ENCODE assay signal across 11 cellular contexts in genomic region chr19:48558018-48558684, GRCh38. TPM values are rescaled to one million over a fixed set of nuclear protein-coding genes. Genes with fewer than 3 reads are reported as not detected.
DNase-seq lines count a peak whose midpoint lies in the region; ATAC-seq and TF ChIP-seq lines count a peak whose summit lies in the region.
"Had no signal": no experiment of that assay in that cellular context is flagged by ENCODE, and none has a peak within 500 bp of the region (broad histone marks: within the 10 kb centered on the region; RNA-seq: fewer than 3 reads in every experiment).

No MANE protein-coding gene starts in this region.

- H3K27ac ChIP-seq in esophagus (ENCODE audit: low read depth in 2 of 2, low read length in 1 of 2): peak overlapping the region; percentile 88 to 89
- H3K27ac ChIP-seq: SK-N-MC had no signal

- H3K27ac Mint-ChIP-seq in nephron progenitor cell: no peak overlapping the region
- H3K27ac Mint-ChIP-seq in T-helper 2 cell treated with Interferon-gamma antibody and Interleukin-4, amounts not matched to agents 5 μg/mL and 100 μg/mL, for 36 hours: no peak overlapping the region
- H3K27ac Mint-ChIP-seq: activated naive CD4-positive, alpha-beta T cell treated with anti-CD3 and anti-CD28 coated beads, Interleukin-2, amount 50 U/mL, for 24 hours had no signal

- H3K4me3 ChIP-seq in Loucy (ENCODE audit: low read length, poor library complexity, severe bottlenecking): no peak overlapping the region
- peak overlapping the region; percentile 9 to 42 for H3K4me3 ChIP-seq in esophagus (ENCODE audit: low read depth in 1 of 2, low read length in 2 of 2)
- H3K4me3 ChIP-seq: SK-N-MC had no signal

- H3K4me1 ChIP-seq in Loucy (ENCODE audit: insufficient read depth, low read length, poor library complexity, severe bottlenecking) (no peaks in the 10 kb centered on the region), esophagus (ENCODE audit: control insufficient read depth in 2 of 2, insufficient read depth in 2 of 2, low read length in 1 of 2) (peaks cover 0 to 6% of the 10 kb centered on the region in 2 donors)

- H3K27me3 ChIP-seq in Loucy (ENCODE audit: insufficient read depth, low read length, poor library complexity, severe bottlenecking): no peaks in the 10 kb centered on the region
- H3K27me3 ChIP-seq in esophagus (ENCODE audit: control insufficient read depth in 1 of 2, insufficient read depth in 2 of 2, low read length in 2 of 2): no peaks in the 10 kb centered on the region

- H3F3A ChIP-seq in Loucy (ENCODE audit: low read depth): no peaks in the 10 kb centered on the region

- WGBS in esophagus, 2 donors: 10 to 13% methylated on average over 24 to 27 of the region's 27 CpGs

- in situ Hi-C loops in Caki2 (cut with HindIII; ENCODE audit: low pct_unique_long_range_greater_than_20kb, low sequenced_read_pairs): no loop called here

- no peaks in the 10 kb centered on the region for H3K36me3 ChIP-seq in Loucy (ENCODE audit: insufficient read depth, low read length)
- peaks cover 0 to 2% of the 10 kb centered on the region in 2 donors for H3K36me3 ChIP-seq in esophagus (ENCODE audit: control insufficient read depth in 2 of 2, insufficient read depth in 2 of 2, low read length in 1 of 2)

- H3K4me3 Mint-ChIP-seq in nephron progenitor cell: peak overlapping the region; percentile 52
- no peak overlapping the region for H3K4me3 Mint-ChIP-seq in T-helper 2 cell treated with Interferon-gamma antibody and Interleukin-4, amounts not matched to agents 5 μg/mL and 100 μg/mL, for 36 hours
- H3K4me3 Mint-ChIP-seq: activated naive CD4-positive, alpha-beta T cell treated with anti-CD3 and anti-CD28 coated beads, Interleukin-2, amount 50 U/mL, for 24 hours had no signal

- peaks cover 44% of the 10 kb centered on the region for H3K4me1 Mint-ChIP-seq in nephron progenitor cell
- no peaks in the 10 kb centered on the region for H3K4me1 Mint-ChIP-seq in T-helper 2 cell treated with Interferon-gamma antibody and Interleukin-4, amounts not matched to agents 5 μg/mL and 100 μg/mL, for 36 hours (ENCODE audit: low read depth)
- H3K4me1 Mint-ChIP-seq: activated naive CD4-positive, alpha-beta T cell treated with anti-CD3 and anti-CD28 coated beads, Interleukin-2, amount 50 U/mL, for 24 hours had no signal

- peaks cover 10% of the 10 kb centered on the region for H3K27me3 Mint-ChIP-seq in nephron progenitor cell (ENCODE audit: low read depth, poor library complexity)
- H3K27me3 Mint-ChIP-seq in T-helper 2 cell treated with Interferon-gamma antibody and Interleukin-4, amounts not matched to agents 5 μg/mL and 100 μg/mL, for 36 hours (ENCODE audit: low read depth): peaks cover 5% of the 10 kb centered on the region

- H3K36me3 Mint-ChIP-seq in nephron progenitor cell (ENCODE audit: low read depth): no peaks in the 10 kb centered on the region
- H3K36me3 Mint-ChIP-seq in T-helper 2 cell treated with Interferon-gamma antibody and Interleukin-4, amounts not matched to agents 5 μg/mL and 100 μg/mL, for 36 hours (ENCODE audit: low read depth): no peaks in the 10 kb centered on the region
- H3K36me3 Mint-ChIP-seq: activated naive CD4-positive, alpha-beta T cell treated with anti-CD3 and anti-CD28 coated beads, Interleukin-2, amount 50 U/mL, for 24 hours had no signal

- H3K9ac ChIP-seq in Loucy (ENCODE audit: low read depth, low read length, poor library complexity, severe bottlenecking): no peak overlapping the region

- DNase-seq in Caki2 (ENCODE audit: low read depth) (peak; percentile 100), nephron progenitor cell (peak; percentile 79), HPDE6-E6E7 (ENCODE audit: extremely low spot score) (no peak)
- no peak for DNase-seq in T-helper 2 cell treated with Interferon-gamma antibody and Interleukin-4, amounts not matched to agents 5 μg/mL and 100 μg/mL, for 36 hours (ENCODE audit: low spot score)
- DNase-seq: DND-41 had no signal

- H3K4me2 ChIP-seq in Loucy (ENCODE audit: low read depth, low read length, poor library complexity, severe bottlenecking): no peak overlapping the region

- 0 out of 2 replicates have a peak overlapping the region, but pooled peaks have one; percentile 33 for H2AFZ ChIP-seq in Loucy (ENCODE audit: low read length)

- H3K9me3 ChIP-seq in Loucy (ENCODE audit: insufficient read depth, low read depth, low read length): no peaks in the 10 kb centered on the region
- H3K9me3 ChIP-seq in esophagus (ENCODE audit: control insufficient read depth in 2 of 2, insufficient read depth in 1 of 2, low read depth in 1 of 2, low read length in 1 of 2): no peaks in the 10 kb centered on the region

- H4K20me1 ChIP-seq in Loucy (ENCODE audit: insufficient read depth, low read length, poor library complexity, severe bottlenecking): no peaks in the 10 kb centered on the region

- ATAC-seq in GM19467 (IDR thresholded peaks at IDR 0.05; ENCODE audit: unreplicated experiment) (no peak), GM19455 (IDR thresholded peaks at IDR 0.05; ENCODE audit: unreplicated experiment) (no peak)

- H3K79me2 ChIP-seq in Loucy (ENCODE audit: insufficient read depth, low read length): no peaks in the 10 kb centered on the region

- TF ChIP-seq CTCF in Loucy (conservative IDR thresholded peaks at IDR 0.05; ENCODE audit: low read length): no peak
- TF ChIP-seq CTCF in nephron progenitor cell (IDR thresholded peaks at IDR 0.05): no peak

- H3K9me2 ChIP-seq in Loucy (replicated peaks; ENCODE audit: low read depth, low read length): no peaks in the 10 kb centered on the region

- H3K9me3 Mint-ChIP-seq in nephron progenitor cell: no peaks in the 10 kb centered on the region
- H3K9me3 Mint-ChIP-seq in T-helper 2 cell treated with Interferon-gamma antibody and Interleukin-4, amounts not matched to agents 5 μg/mL and 100 μg/mL, for 36 hours: no peaks in the 10 kb centered on the region
- H3K9me3 Mint-ChIP-seq: activated naive CD4-positive, alpha-beta T cell treated with anti-CD3 and anti-CD28 coated beads, Interleukin-2, amount 50 U/mL, for 24 hours had no signal

RNA-seq across cellular contexts. Expression of gene SULT2B1, which starts 6.2 kb away (rescaled TPM):
- total RNA-seq in Caki2 (2014; rRNA removed; shearing (Covaris generic); ENCODE audit: low replicate concordance): 0.20 TPM in 1 of 2 replicates, not detected in the other
- polyA plus RNA-seq in esophagus: 100 to 1,000 TPM; 295 to 320 TPM

RNA-seq across cellular contexts. Expression of gene LMTK3, which starts 46.5 kb away (rescaled TPM):
- total RNA-seq in Caki2 (2014; rRNA removed; shearing (Covaris generic); ENCODE audit: low replicate concordance): 4.2 and 10.5 TPM in 2 replicates
- 1 to 10 TPM; 2.9 to 7.5 TPM for polyA plus RNA-seq in esophagus

RNA-seq across cellular contexts. Expression of gene SPACA4, which starts 48.4 kb away (rescaled TPM):
- not detected in 2 replicates for total RNA-seq in Caki2 (2014; rRNA removed; shearing (Covaris generic); ENCODE audit: low replicate concordance)
- polyA plus RNA-seq in esophagus: 1 to 10 TPM; 1.2 to 1.9 TPM

RNA-seq across cellular contexts. Expression of gene FAM83E, which starts 56.7 kb away (rescaled TPM):
- total RNA-seq in Caki2 (2014; rRNA removed; shearing (Covaris generic); ENCODE audit: low replicate concordance): not detected in 2 replicates
- polyA plus RNA-seq in esophagus: 10 to 100 TPM in 1 of 2 donors, 1 to 10 TPM in 1; 6.5 to 26.7 TPM

Comparison
In these comparisons a context has a peak if more than half of its experiments do, and no peak if none do; other contexts are left out.
1. DNase-seq: peak in Caki2 (single experiment) and nephron progenitor cell (single experiment); none in HPDE6-E6E7 (single experiment) and T-helper 2 cell treated with Interferon-gamma antibody and Interleukin-4, amounts not matched to agents 5 μg/mL and 100 μg/mL, for 36 hours (single experiment).